Comparison of ENCODE assay signal across 17 cellular contexts in the genomic region with DNA sequence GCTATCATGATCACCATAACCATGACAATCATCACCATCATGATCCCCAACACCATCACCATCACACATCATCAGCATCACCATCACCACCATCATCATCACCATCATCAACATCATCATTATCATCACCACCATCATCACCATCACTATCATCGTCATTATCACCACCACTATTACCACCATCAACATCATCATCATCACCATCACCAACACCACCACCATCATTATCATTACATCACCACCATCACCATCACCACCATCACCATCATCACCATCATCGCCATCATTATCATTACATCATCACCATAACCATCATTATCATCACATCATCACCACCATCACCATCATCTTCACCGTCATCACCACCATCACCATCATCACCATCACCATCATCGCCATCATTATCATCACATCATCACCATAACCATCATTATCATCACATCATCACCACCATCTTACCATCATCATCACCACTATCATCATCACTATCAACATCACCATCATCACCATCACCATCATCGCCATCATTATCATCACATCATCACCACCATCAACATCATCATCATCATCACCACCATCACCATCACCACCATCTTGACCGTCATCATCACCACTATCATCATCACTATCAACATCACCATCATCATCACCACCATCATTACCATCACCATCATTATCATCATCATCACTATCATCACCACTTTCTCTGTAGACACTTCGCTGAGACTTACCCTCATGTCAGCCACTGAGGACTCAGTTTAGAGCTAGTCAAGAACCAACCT.
DNase-seq lines count a peak whose midpoint lies in the region; ATAC-seq, FAIRE-seq and TF ChIP-seq lines count a peak whose summit lies in the region.
"Had no signal": no experiment of that assay in that cellular context is flagged by ENCODE, and none has a peak within 500 bp of the region (broad histone marks: within the 10 kb centered on the region; RNA-seq: fewer than 3 reads in every experiment).

No MANE protein-coding gene starts in this region.

- H2AFZ ChIP-seq in SK-N-SH (ENCODE audit: low read depth): no peak overlapping the region
- H2AFZ ChIP-seq in H1 (ENCODE audit: low read length): no peak overlapping the region

- H3K9me3 ChIP-seq in SK-N-SH: no peaks in the 10 kb centered on the region
- H3K9me3 ChIP-seq in H1 (ENCODE audit: insufficient read depth in 2 of 2, low read depth in 1 of 2, low read length in 1 of 2): peaks cover 0 to 6% of the 10 kb centered on the region in 2 experiments; a peak in 1 of 4 replicates
- H3K9me3 ChIP-seq in suprapubic skin: no peaks in the 10 kb centered on the region
- H3K9me3 ChIP-seq in T-helper 17 cell (ENCODE audit: control insufficient read depth, low read length, poor library complexity, severe bottlenecking): no peaks in the 10 kb centered on the region

- H3K4me3 ChIP-seq in SK-N-SH (ENCODE audit: low read depth in 2 of 2, low read length in 1 of 2) (no peak overlapping the region), H1 (ENCODE audit: extremely low read depth in 1 of 4, insufficient read depth in 2 of 4, low read depth in 3 of 4, low read length in 4 of 4) (no peak overlapping the region), suprapubic skin (no peak overlapping the region)

- H3K14ac ChIP-seq in H1 (ENCODE audit: insufficient read length): no peak overlapping the region

- H3K9me2 ChIP-seq in SK-N-SH: no peaks in the 10 kb centered on the region

- FAIRE-seq in H1 (lab: Jason Lieb, UNC): no peak

- H3K27me3 Mint-ChIP-seq in T-helper 17 cell: no peaks in the 10 kb centered on the region
- H3K27me3 Mint-ChIP-seq in stimulated activated naive B cell treated with anti-CD40 and anti-IgM and Interleukin-4, amounts not matched to agents 10 μg/mL and 1 μg/mL and 100 μg/mL, for 72 hours: peaks cover 0 to 17% of the 10 kb centered on the region in 2 donors

- TF ChIP-seq POLR2A in H1 (IDR thresholded peaks at IDR 0.05; ENCODE audit: control extremely low read depth in 1 of 2, low read depth in 2 of 2, low read length in 2 of 2) (no peak), suprapubic skin (IDR thresholded peaks at IDR 0.05) (no peak)

- H3K23me2 ChIP-seq in H1 (ENCODE audit: low read depth, low read length): peaks cover 8% of the 10 kb centered on the region; the same call in 1 of the 2 replicates

- no peak overlapping the region for H3K27ac Mint-ChIP-seq in T-helper 17 cell
- H3K27ac Mint-ChIP-seq in stimulated activated naive B cell treated with anti-CD40 and anti-IgM and Interleukin-4, amounts not matched to agents 10 μg/mL and 1 μg/mL and 100 μg/mL, for 72 hours: no peak overlapping the region
- H3K27ac Mint-ChIP-seq: HFFc6 had no signal

- no peak overlapping the region for H3K23ac ChIP-seq in H1 (ENCODE audit: insufficient read length)

- no peak for TF ChIP-seq RAD21 in SK-N-SH (IDR thresholded peaks at IDR 0.05; ENCODE audit: low read length)
- TF ChIP-seq RAD21 in H1 (IDR thresholded peaks at IDR 0.05 in 1 of 2, conservative IDR thresholded peaks at IDR 0.05 in 1 of 2; ENCODE audit: low read depth in 2 of 2, low read length in 2 of 2): no peak

- no peak overlapping the region for H4K5ac ChIP-seq in H1 (ENCODE audit: insufficient read length, low read depth, low read length)

- POLR2A ChIA-PET in SK-N-SH (lab: Yijun Ruan, JAX) (no interaction called here), RWPE1 (lab: Yijun Ruan, JAX; ENCODE audit: low non-redundant PET) (no interaction called here), H1 (lab: Charles Lee; ENCODE audit: partially characterized antibody) (no interaction called here)

- H3K79me2 ChIP-seq in SK-N-SH (ENCODE audit: insufficient read depth): no peaks in the 10 kb centered on the region
- H3K79me2 ChIP-seq in H1 (ENCODE audit: control insufficient read depth in 1 of 2, insufficient read depth in 2 of 2, low read length in 2 of 2): no peaks in the 10 kb centered on the region

- 45% methylated on average over 7 of the region's 7 CpGs for WGBS in SK-N-SH (ENCODE audit: low lambda C conversion rate)
- 89 to 100% methylated on average over 1 to 7 of the region's 7 CpGs for WGBS in H1 (ENCODE audit: extremely low coverage in 1 of 2, insufficient coverage in 1 of 2, insufficient read length in 1 of 2, insufficient replicate concordance in 2 of 2, low coverage in 1 of 2, low lambda C conversion rate in 2 of 2, missing lambda C conversion rate in 1 of 2), 2 experiments
- 96% methylated on average over 7 of the region's 7 CpGs for WGBS in suprapubic skin

- H3K4me1 ChIP-seq in SK-N-SH (ENCODE audit: control insufficient read depth in 1 of 2, insufficient read depth in 2 of 2, low read depth in 1 of 2, low read length in 1 of 2) (peaks cover 0 to 23% of the 10 kb centered on the region in 2 experiments; a peak in 1 of 4 replicates), H1 (replicated peaks in 1 of 4; ENCODE audit: control insufficient read depth in 3 of 4, insufficient read depth in 4 of 4, low read length in 3 of 4) (peaks cover 0 to 13% (median 1%) of the 10 kb centered on the region in 4 experiments; a peak in 2 of 7 replicates), suprapubic skin (peaks cover 4% of the 10 kb centered on the region)

- no peak overlapping the region for H3K4me3 Mint-ChIP-seq in T-helper 17 cell
- no peak overlapping the region for H3K4me3 Mint-ChIP-seq in stimulated activated naive B cell treated with anti-CD40 and anti-IgM and Interleukin-4, amounts not matched to agents 10 μg/mL and 1 μg/mL and 100 μg/mL, for 72 hours
- H3K4me3 Mint-ChIP-seq: HFFc6 had no signal

- H3K36me3 ChIP-seq in SK-N-SH (replicated peaks in 1 of 2; ENCODE audit: control insufficient read depth in 1 of 2, insufficient read depth in 2 of 2, low read length in 1 of 2) (no peaks in the 10 kb centered on the region), H1 (ENCODE audit: control insufficient read depth in 2 of 4, insufficient read depth in 4 of 4, low read length in 3 of 4) (no peaks in the 10 kb centered on the region), suprapubic skin (no peaks in the 10 kb centered on the region)

- H3K4me2 ChIP-seq in SK-N-SH (peak overlapping the region; percentile 53), H1 (ENCODE audit: insufficient read depth in 1 of 2, low read depth in 2 of 2, low read length in 2 of 2) (no peak overlapping the region)

- H3K27me3 ChIP-seq in SK-N-SH (ENCODE audit: insufficient read depth) (no peaks in the 10 kb centered on the region), H1 (replicated peaks in 1 of 4; ENCODE audit: control insufficient read depth in 3 of 4, extremely low read depth in 1 of 4, insufficient read depth in 3 of 4, low read length in 3 of 4) (no peaks in the 10 kb centered on the region), suprapubic skin (peaks cover 28% of the 10 kb centered on the region)

- H3K36me3 Mint-ChIP-seq in T-helper 17 cell (ENCODE audit: low read depth): no peaks in the 10 kb centered on the region
- no peaks in the 10 kb centered on the region for H3K36me3 Mint-ChIP-seq in stimulated activated naive B cell treated with anti-CD40 and anti-IgM and Interleukin-4, amounts not matched to agents 10 μg/mL and 1 μg/mL and 100 μg/mL, for 72 hours

- peak overlapping the region; percentile 45; the same call in 1 of the 2 replicates for H2AK5ac ChIP-seq in H1 (ENCODE audit: low read depth, low read length)

- peak overlapping the region; percentile 98 for H3K56ac ChIP-seq in H1 (replicated peaks; ENCODE audit: insufficient read length, low read depth, low read length)

- TF ChIP-seq CTCF in SK-N-SH (IDR thresholded peaks at IDR 0.05) (no peak), RWPE1 (conservative IDR thresholded peaks at IDR 0.05; ENCODE audit: low read depth) (no peak), H1 (IDR thresholded peaks at IDR 0.05; ENCODE audit: control extremely low read depth in 1 of 3, insufficient read depth in 1 of 3, low read depth in 1 of 3, low read length in 3 of 3) (no peak), suprapubic skin (IDR thresholded peaks at IDR 0.05) (no peak)

- no peak for DNase-seq in SK-N-SH
- DNase-seq in RWPE1 (ENCODE audit: low spot score): no peak
- DNase-seq in H1 (ENCODE audit: low read depth in 1 of 2, low spot score in 2 of 2): no peak
- DNase-seq in suprapubic skin (ENCODE audit: low spot score in 2 of 2): no peak
- DNase-seq in T-helper 17 cell: no peak
- DNase-seq in stimulated activated naive B cell treated with anti-CD40 and anti-IgM and Interleukin-4, amounts not matched to agents 10 μg/mL and 1 μg/mL and 100 μg/mL, for 72 hours: no peak
- DNase-seq: COR-L47, DMS153, Kasumi-1, NCI-H2029, NCI-H510A, RPMI8226 had no signal

- H4K91ac ChIP-seq in H1 (replicated peaks; ENCODE audit: insufficient read length, low read length): no peak overlapping the region

- no peaks in the 10 kb centered on the region for H3K79me1 ChIP-seq in H1 (ENCODE audit: low read depth, low read length)

- H3K27ac ChIP-seq in SK-N-SH (ENCODE audit: low read depth in 2 of 2, low read length in 1 of 2) (peak overlapping the region in 1 of 2 experiments; percentile 98; a peak in 2 of 4 replicates), RWPE1 (peak overlapping the region; percentile 88), H1 (ENCODE audit: low read depth, low read length) (no peak overlapping the region), suprapubic skin (peak overlapping the region; percentile 41)
- H3K27ac ChIP-seq: 22Rv1, C4-2B had no signal

- H2BK12ac ChIP-seq in H1 (ENCODE audit: low read depth, low read length): no peak overlapping the region

- no peaks in the 10 kb centered on the region for H3K9me3 Mint-ChIP-seq in stimulated activated naive B cell treated with anti-CD40 and anti-IgM and Interleukin-4, amounts not matched to agents 10 μg/mL and 1 μg/mL and 100 μg/mL, for 72 hours
- H3K9me3 Mint-ChIP-seq: HFFc6 had no signal

- no peak overlapping the region for H2BK20ac ChIP-seq in H1 (ENCODE audit: low read length)

- no peak overlapping the region for H3K18ac ChIP-seq in H1 (ENCODE audit: extremely low read depth, low read length)

- ATAC-seq in SK-N-SH treated with all-trans-retinoic acid at 6 μM for 48 hours (no peak), T-helper 17 cell (no peak), GM19351 (IDR thresholded peaks at IDR 0.05; ENCODE audit: unreplicated experiment) (no peak)
- no peak for ATAC-seq in stimulated activated naive B cell treated with anti-CD40 and anti-IgM and Interleukin-4, amounts not matched to agents 10 μg/mL and 1 μg/mL and 100 μg/mL, for 72 hours (replicated peaks)

- no peak overlapping the region for H3K4ac ChIP-seq in H1 (replicated peaks; ENCODE audit: insufficient read length, low read depth, low read length)

- no peak overlapping the region for H2BK15ac ChIP-seq in H1 (ENCODE audit: low read length)

- no peak overlapping the region for H4K8ac ChIP-seq in H1 (ENCODE audit: extremely low read depth, insufficient read depth, low read length)

- peak overlapping the region; percentile 41 for H3K9ac ChIP-seq in SK-N-SH
- no peak overlapping the region; a peak in 1 of 7 replicates for H3K9ac ChIP-seq in H1 (replicated peaks in 1 of 4; ENCODE audit: extremely low read depth in 1 of 4, low read depth in 3 of 4, low read length in 3 of 4)

- H4K20me1 ChIP-seq in SK-N-SH (ENCODE audit: insufficient read depth) (no peaks in the 10 kb centered on the region), H1 (replicated peaks in 1 of 2; ENCODE audit: control insufficient read depth in 1 of 2, insufficient read depth in 2 of 2, low read length in 2 of 2) (peaks cover 0 to 4% of the 10 kb centered on the region in 2 experiments)

- CTCF ChIA-PET in SK-N-SH (lab: Yijun Ruan, JAX): interaction anchor here (1.0 kb wide), 1 partner anchor 112 kb away, joined by 5 read pairs; no protein-coding TSS in a partner anchor
- CTCF ChIA-PET in RWPE1 (lab: Yijun Ruan, JAX): interaction anchor here (0.6 kb wide), 1 partner anchor 1502 kb away, joined by 4 read pairs; a partner anchor contains a TSS
- CTCF ChIA-PET in H1 (lab: Charles Lee; ENCODE audit: partially characterized antibody): interaction anchor here (0.6 to 1.3 kb wide), 2 partner anchors 75 to 471 kb away, joined by 3 read pairs; no protein-coding TSS in a partner anchor

- no peak for TF ChIP-seq EP300 in SK-N-SH (IDR thresholded peaks at IDR 0.05; ENCODE audit: borderline replicate concordance in 1 of 2, low read depth in 1 of 2, low read length in 1 of 2)
- TF ChIP-seq EP300 in H1 (IDR thresholded peaks at IDR 0.05; ENCODE audit: borderline replicate concordance in 1 of 2, low read depth in 2 of 2, low read length in 2 of 2): no peak
- no peak for TF ChIP-seq EP300 in suprapubic skin (IDR thresholded peaks at IDR 0.05)

- H3F3A ChIP-seq in SK-N-SH (replicated peaks; ENCODE audit: insufficient read depth): peaks cover 26% of the 10 kb centered on the region

- H2BK120ac ChIP-seq in H1 (replicated peaks; ENCODE audit: low read depth, low read length): no peak overlapping the region

- no peak overlapping the region for H2BK5ac ChIP-seq in H1 (ENCODE audit: low read depth, low read length)

- H3K4me1 Mint-ChIP-seq in T-helper 17 cell: no peaks in the 10 kb centered on the region
- no peaks in the 10 kb centered on the region for H3K4me1 Mint-ChIP-seq in stimulated activated naive B cell treated with anti-CD40 and anti-IgM and Interleukin-4, amounts not matched to agents 10 μg/mL and 1 μg/mL and 100 μg/mL, for 72 hours
